Comparison of ENCODE assay signal across 1 cellular context in the genomic region with DNA sequence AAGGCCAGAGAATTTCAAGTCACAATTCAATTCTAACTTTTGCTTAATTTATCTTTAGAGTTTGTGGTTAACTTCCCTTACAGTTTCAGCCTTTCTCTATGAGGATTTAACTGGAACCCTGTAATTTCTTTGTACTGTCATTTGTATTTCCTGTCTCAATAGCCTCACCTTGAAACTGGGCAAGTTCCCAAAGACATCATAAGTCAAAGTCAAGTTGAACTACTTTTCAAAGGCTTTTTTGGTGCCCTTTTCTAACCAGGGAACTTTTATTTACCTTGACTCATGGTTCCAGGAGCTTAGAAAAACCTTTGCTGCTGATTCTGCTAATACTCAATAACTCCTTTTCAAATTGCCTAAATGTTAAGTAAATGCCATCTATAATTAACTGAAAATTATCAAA.
A peak's percentile ranks its signal among the peaks of the same experiment; 100 is the strongest.
TF ChIP-seq lines count a peak whose summit lies in the region.

No MANE protein-coding gene starts in this region.

TF ChIP-seq in HepG2, 621 proteins besides CTCF, POLR2A, EP300 and RAD21 (continued from another document and continues in another):
- TF ChIP-seq, protein P1, sequence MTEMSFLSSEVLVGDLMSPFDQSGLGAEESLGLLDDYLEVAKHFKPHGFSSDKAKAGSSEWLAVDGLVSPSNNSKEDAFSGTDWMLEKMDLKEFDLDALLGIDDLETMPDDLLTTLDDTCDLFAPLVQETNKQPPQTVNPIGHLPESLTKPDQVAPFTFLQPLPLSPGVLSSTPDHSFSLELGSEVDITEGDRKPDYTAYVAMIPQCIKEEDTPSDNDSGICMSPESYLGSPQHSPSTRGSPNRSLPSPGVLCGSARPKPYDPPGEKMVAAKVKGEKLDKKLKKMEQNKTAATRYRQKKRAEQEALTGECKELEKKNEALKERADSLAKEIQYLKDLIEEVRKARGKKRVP (CRISPR knock-in tag; IDR thresholded peaks at IDR 0.05) = peak in 1 of 2 experiments; percentile 33; a peak in 1 of 4 replicates
- no peak for TF ChIP-seq RELA (CRISPR knock-in tag; IDR thresholded peaks at IDR 0.05)
- no peak for TF ChIP-seq PRMT3 (CRISPR knock-in tag; IDR thresholded peaks at IDR 0.05; ENCODE audit: borderline replicate concordance, low read depth)
- TF ChIP-seq RFX1 (IDR thresholded peaks at IDR 0.05) = no peak
- no peak for TF ChIP-seq REXO4 (CRISPR knock-in tag; IDR thresholded peaks at IDR 0.05; ENCODE audit: borderline replicate concordance)
- no peak for TF ChIP-seq ZNF501 (CRISPR knock-in tag; IDR thresholded peaks at IDR 0.05)
- no peak for TF ChIP-seq JUN (CRISPR knock-in tag; IDR thresholded peaks at IDR 0.05)
- TF ChIP-seq, protein P2, sequence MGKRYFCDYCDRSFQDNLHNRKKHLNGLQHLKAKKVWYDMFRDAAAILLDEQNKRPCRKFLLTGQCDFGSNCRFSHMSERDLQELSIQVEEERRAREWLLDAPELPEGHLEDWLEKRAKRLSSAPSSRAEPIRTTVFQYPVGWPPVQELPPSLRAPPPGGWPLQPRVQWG (CRISPR knock-in tag; IDR thresholded peaks at IDR 0.05; ENCODE audit: borderline replicate concordance, low read depth) = no peak
- no peak for TF ChIP-seq ZMYM3 (CRISPR knock-in tag; IDR thresholded peaks at IDR 0.05)
- no peak for TF ChIP-seq ZBTB1 (CRISPR knock-in tag; IDR thresholded peaks at IDR 0.05; ENCODE audit: borderline replicate concordance)
- no peak for TF ChIP-seq ZNF431 (CRISPR knock-in tag; IDR thresholded peaks at IDR 0.05; ENCODE audit: borderline replicate concordance, low read depth)
- TF ChIP-seq SMAD9 (CRISPR knock-in tag; IDR thresholded peaks at IDR 0.05) = no peak
- no peak for TF ChIP-seq CHD4 (IDR thresholded peaks at IDR 0.05; ENCODE audit: borderline replicate concordance, low read length)
- TF ChIP-seq RARG (CRISPR knock-in tag; IDR thresholded peaks at IDR 0.05; ENCODE audit: low read depth) = no peak
- TF ChIP-seq ZNF460 (CRISPR knock-in tag; IDR thresholded peaks at IDR 0.05; ENCODE audit: borderline replicate concordance) = no peak
- TF ChIP-seq, protein P3, sequence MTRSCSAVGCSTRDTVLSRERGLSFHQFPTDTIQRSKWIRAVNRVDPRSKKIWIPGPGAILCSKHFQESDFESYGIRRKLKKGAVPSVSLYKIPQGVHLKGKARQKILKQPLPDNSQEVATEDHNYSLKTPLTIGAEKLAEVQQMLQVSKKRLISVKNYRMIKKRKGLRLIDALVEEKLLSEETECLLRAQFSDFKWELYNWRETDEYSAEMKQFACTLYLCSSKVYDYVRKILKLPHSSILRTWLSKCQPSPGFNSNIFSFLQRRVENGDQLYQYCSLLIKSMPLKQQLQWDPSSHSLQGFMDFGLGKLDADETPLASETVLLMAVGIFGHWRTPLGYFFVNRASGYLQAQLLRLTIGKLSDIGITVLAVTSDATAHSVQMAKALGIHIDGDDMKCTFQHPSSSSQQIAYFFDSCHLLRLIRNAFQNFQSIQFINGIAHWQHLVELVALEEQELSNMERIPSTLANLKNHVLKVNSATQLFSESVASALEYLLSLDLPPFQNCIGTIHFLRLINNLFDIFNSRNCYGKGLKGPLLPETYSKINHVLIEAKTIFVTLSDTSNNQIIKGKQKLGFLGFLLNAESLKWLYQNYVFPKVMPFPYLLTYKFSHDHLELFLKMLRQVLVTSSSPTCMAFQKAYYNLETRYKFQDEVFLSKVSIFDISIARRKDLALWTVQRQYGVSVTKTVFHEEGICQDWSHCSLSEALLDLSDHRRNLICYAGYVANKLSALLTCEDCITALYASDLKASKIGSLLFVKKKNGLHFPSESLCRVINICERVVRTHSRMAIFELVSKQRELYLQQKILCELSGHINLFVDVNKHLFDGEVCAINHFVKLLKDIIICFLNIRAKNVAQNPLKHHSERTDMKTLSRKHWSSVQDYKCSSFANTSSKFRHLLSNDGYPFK (CRISPR knock-in tag; IDR thresholded peaks at IDR 0.05; ENCODE audit: borderline replicate concordance) = no peak
- TF ChIP-seq TEAD3 (CRISPR knock-in tag; optimal IDR thresholded peaks at IDR 0.05; ENCODE audit: borderline replicate concordance) = no peak
- TF ChIP-seq ZSCAN25 (CRISPR knock-in tag; IDR thresholded peaks at IDR 0.05) = no peak
- TF ChIP-seq ZNF672 (CRISPR knock-in tag; IDR thresholded peaks at IDR 0.05) = no peak
- no peak for TF ChIP-seq ZNF274 (CRISPR knock-in tag; IDR thresholded peaks at IDR 0.05)
- TF ChIP-seq NKX3-1 (CRISPR knock-in tag; IDR thresholded peaks at IDR 0.05) = no peak
- TF ChIP-seq ZNF383 (CRISPR knock-in tag; IDR thresholded peaks at IDR 0.05; ENCODE audit: borderline replicate concordance) = no peak
- TF ChIP-seq ZNF660 (CRISPR knock-in tag; IDR thresholded peaks at IDR 0.05; ENCODE audit: borderline replicate concordance, low read depth) = no peak
- no peak for TF ChIP-seq ARNT2 (CRISPR knock-in tag; IDR thresholded peaks at IDR 0.05; ENCODE audit: low read depth)
- TF ChIP-seq, protein P4, sequence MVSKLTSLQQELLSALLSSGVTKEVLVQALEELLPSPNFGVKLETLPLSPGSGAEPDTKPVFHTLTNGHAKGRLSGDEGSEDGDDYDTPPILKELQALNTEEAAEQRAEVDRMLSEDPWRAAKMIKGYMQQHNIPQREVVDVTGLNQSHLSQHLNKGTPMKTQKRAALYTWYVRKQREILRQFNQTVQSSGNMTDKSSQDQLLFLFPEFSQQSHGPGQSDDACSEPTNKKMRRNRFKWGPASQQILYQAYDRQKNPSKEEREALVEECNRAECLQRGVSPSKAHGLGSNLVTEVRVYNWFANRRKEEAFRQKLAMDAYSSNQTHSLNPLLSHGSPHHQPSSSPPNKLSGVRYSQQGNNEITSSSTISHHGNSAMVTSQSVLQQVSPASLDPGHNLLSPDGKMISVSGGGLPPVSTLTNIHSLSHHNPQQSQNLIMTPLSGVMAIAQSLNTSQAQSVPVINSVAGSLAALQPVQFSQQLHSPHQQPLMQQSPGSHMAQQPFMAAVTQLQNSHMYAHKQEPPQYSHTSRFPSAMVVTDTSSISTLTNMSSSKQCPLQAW (CRISPR knock-in tag; IDR thresholded peaks at IDR 0.05) = no peak
- TF ChIP-seq ZNF256 (CRISPR knock-in tag; conservative IDR thresholded peaks at IDR 0.05) = no peak
- peak; percentile 79 for TF ChIP-seq NR2F6 (IDR thresholded peaks at IDR 0.05)
- TF ChIP-seq NR2F6 (CRISPR knock-in tag; IDR thresholded peaks at IDR 0.05) = peak; percentile 82
- TF ChIP-seq, protein P5, sequence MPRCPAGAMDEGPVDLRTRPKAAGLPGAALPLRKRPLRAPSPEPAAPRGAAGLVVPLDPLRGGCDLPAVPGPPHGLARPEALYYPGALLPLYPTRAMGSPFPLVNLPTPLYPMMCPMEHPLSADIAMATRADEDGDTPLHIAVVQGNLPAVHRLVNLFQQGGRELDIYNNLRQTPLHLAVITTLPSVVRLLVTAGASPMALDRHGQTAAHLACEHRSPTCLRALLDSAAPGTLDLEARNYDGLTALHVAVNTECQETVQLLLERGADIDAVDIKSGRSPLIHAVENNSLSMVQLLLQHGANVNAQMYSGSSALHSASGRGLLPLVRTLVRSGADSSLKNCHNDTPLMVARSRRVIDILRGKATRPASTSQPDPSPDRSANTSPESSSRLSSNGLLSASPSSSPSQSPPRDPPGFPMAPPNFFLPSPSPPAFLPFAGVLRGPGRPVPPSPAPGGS (CRISPR knock-in tag; IDR thresholded peaks at IDR 0.05) = no peak
- no peak for TF ChIP-seq ZKSCAN1 (IDR thresholded peaks at IDR 0.05; ENCODE audit: low read length)
- peak in 1 of 2 experiments; percentile 78; a peak in 1 of 4 replicates for TF ChIP-seq REST (IDR thresholded peaks at IDR 0.05; ENCODE audit: borderline replicate concordance in 1 of 2, low read depth in 1 of 2, low read length in 2 of 2)
- peak; percentile 71; the same call in 1 of the 2 replicates for TF ChIP-seq ETV5 (CRISPR knock-in tag; IDR thresholded peaks at IDR 0.05; ENCODE audit: borderline replicate concordance)
- TF ChIP-seq ZBTB39 (CRISPR knock-in tag; IDR thresholded peaks at IDR 0.05) = no peak
- TF ChIP-seq ZSCAN12 (CRISPR knock-in tag; IDR thresholded peaks at IDR 0.05) = no peak
- TF ChIP-seq NFATC3 (CRISPR knock-in tag; IDR thresholded peaks at IDR 0.05) = no peak
- TF ChIP-seq ZNF10 (CRISPR knock-in tag; IDR thresholded peaks at IDR 0.05; ENCODE audit: borderline replicate concordance, low read depth) = no peak
- TF ChIP-seq, protein P6, sequence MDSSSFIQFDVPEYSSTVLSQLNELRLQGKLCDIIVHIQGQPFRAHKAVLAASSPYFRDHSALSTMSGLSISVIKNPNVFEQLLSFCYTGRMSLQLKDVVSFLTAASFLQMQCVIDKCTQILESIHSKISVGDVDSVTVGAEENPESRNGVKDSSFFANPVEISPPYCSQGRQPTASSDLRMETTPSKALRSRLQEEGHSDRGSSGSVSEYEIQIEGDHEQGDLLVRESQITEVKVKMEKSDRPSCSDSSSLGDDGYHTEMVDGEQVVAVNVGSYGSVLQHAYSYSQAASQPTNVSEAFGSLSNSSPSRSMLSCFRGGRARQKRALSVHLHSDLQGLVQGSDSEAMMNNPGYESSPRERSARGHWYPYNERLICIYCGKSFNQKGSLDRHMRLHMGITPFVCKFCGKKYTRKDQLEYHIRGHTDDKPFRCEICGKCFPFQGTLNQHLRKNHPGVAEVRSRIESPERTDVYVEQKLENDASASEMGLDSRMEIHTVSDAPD (CRISPR knock-in tag; IDR thresholded peaks at IDR 0.05) = no peak
- TF ChIP-seq AGO1 (IDR thresholded peaks at IDR 0.05; ENCODE audit: low read depth, low read length, poor library complexity, severe bottlenecking) = no peak
- no peak for TF ChIP-seq ZNF775 (CRISPR knock-in tag; IDR thresholded peaks at IDR 0.05; ENCODE audit: borderline replicate concordance)
- TF ChIP-seq SNAPC5 (CRISPR knock-in tag; IDR thresholded peaks at IDR 0.05; ENCODE audit: borderline replicate concordance) = no peak
- no peak for TF ChIP-seq ZBTB7B (CRISPR knock-in tag; IDR thresholded peaks at IDR 0.05)
- no peak for TF ChIP-seq TMF1 (CRISPR knock-in tag; IDR thresholded peaks at IDR 0.05; ENCODE audit: low read depth)
- TF ChIP-seq ZNF207 (IDR thresholded peaks at IDR 0.05; ENCODE audit: borderline replicate concordance) = no peak
- TF ChIP-seq ZSCAN5A (CRISPR knock-in tag; IDR thresholded peaks at IDR 0.05; ENCODE audit: borderline replicate concordance) = no peak
- peak; percentile 54; the same call in 1 of the 2 replicates for TF ChIP-seq SMAD3 (CRISPR knock-in tag; IDR thresholded peaks at IDR 0.05)
- no peak for TF ChIP-seq ZNF773 (CRISPR knock-in tag; IDR thresholded peaks at IDR 0.05; ENCODE audit: borderline replicate concordance)
- TF ChIP-seq MAFK (conservative IDR thresholded peaks at IDR 0.05 in 1 of 2, IDR thresholded peaks at IDR 0.05 in 1 of 2; ENCODE audit: low read length in 2 of 2) = peak; percentile 41 to 44
- TF ChIP-seq TFDP2 (CRISPR knock-in tag; IDR thresholded peaks at IDR 0.05) = no peak
- TF ChIP-seq CBX5 (CRISPR knock-in tag; IDR thresholded peaks at IDR 0.05; ENCODE audit: borderline replicate concordance) = no peak
- TF ChIP-seq WIZ (CRISPR knock-in tag; IDR thresholded peaks at IDR 0.05) = no peak
